In the genomic region with DNA sequence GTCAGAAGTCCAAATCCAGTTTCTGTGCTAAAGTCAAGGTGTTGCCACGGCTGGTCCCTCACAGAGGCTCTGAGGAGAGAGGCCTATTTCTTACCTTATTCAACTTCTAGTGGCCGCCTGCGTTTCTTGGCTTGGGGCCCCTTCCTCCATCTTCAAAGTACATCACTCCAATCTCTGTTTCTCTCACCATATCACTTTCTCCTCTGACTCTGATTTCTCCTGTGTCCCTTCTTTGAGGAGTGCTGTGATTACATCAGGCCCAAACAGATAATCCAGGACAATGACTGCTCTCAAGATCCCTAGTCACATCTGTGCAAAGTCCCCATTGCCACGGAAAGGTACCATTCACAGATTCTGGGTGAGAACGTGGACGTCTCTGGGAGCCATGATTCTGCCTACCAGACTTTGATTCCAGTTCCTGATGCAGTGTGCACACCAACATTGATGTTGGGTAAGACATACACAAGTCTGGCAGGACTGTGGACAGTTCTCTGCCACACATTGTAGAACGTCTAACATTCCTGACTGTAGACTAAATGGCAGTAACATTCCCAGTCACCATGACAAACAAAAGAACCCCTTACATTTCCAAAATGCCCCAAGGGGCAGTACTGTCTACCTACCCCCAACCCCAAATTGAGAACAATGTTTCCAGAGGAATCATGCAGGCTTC, we compare ENCODE assay signal across 20 cellular contexts.
"Had no signal": no experiment of that assay in that cellular context is flagged by ENCODE, and none has a peak within 500 bp of the region (broad histone marks: within the 10 kb centered on the region; RNA-seq: fewer than 3 reads in every experiment).

No MANE protein-coding gene starts in this region.

- ATAC-seq: activated naive CD8-positive, alpha-beta T cell treated with anti-CD3 and anti-CD28 coated beads, Interleukin-2, amount 50 U/mL, for 24 hours; gastrocnemius medialis; pancreas; T-helper 17 cell had no signal

- H3K27ac ChIP-seq: gastrocnemius medialis, hepatocyte, left ventricle myocardium inferior, pancreas, prostate gland, spleen, upper lobe of left lung had no signal

- DNase-seq: activated CD4-positive, alpha-beta memory T cell treated with anti-CD3 and anti-CD28 coated beads for 36 hours; activated CD4-positive, alpha-beta T cell treated with anti-CD3 and anti-CD28 coated beads, Interleukin-2, amount 10 ng/mL, durations not matched to agents 24 days and 14 days; activated CD4-positive, CD25-positive, alpha-beta regulatory T cell treated with anti-CD3 and anti-CD28 coated beads, Interleukin-2, amount 50 U/mL, for 72 hours; activated CD8-positive, alpha-beta memory T cell treated with anti-CD3 and anti-CD28 coated beads, Interleukin-2, amount 50 U/mL, for 48 hours; activated gamma-delta T cell; activated naive CD8-positive, alpha-beta T cell treated with anti-CD3 and anti-CD28 coated beads, Interleukin-2, amount 50 U/mL, for 24 hours; activated T-cell treated with anti-CD3 and anti-CD28 coated beads, Interleukin-2, amount 50 U/mL, for 24 hours; amygdala; central memory CD4-positive, alpha-beta T cell; effector CD4-positive, alpha-beta T cell; gastrocnemius medialis; islet precursor cell; left ventricle myocardium inferior; pancreas; spleen; stimulated activated naive CD4-positive, alpha-beta T cell; T-helper 17 cell; upper lobe of left lung had no signal
